ENCODE assay signal across 8 cellular contexts in genomic region chr15:101250931-101251829, GRCh38. TPM values are rescaled to one million over a fixed set of nuclear protein-coding genes. Genes with fewer than 3 reads are reported as not detected.
DNase-seq lines count a peak whose midpoint lies in the region; ATAC-seq and TF ChIP-seq lines count a peak whose summit lies in the region.

No MANE protein-coding gene starts in this region.

- no peaks in the 10 kb centered on the region for H3K27me3 Mint-ChIP-seq in T-helper 2 cell treated with Interferon-gamma antibody and Interleukin-4, amounts not matched to agents 5 μg/mL and 100 μg/mL, for 36 hours (ENCODE audit: low read depth)

- no peak for TF ChIP-seq CTCF in lung (IDR thresholded peaks at IDR 0.05; ENCODE audit: control extremely low read depth, extremely low read depth)
- no peak for TF ChIP-seq CTCF in thyroid gland (IDR thresholded peaks at IDR 0.05)

- peak overlapping the region; percentile 96 for H3K4me3 ChIP-seq in lung
- peak overlapping the region; percentile 42 to 78 (median 64) for H3K4me3 ChIP-seq in thyroid gland (replicated peaks in 1 of 3)

- H3K36me3 Mint-ChIP-seq in T-helper 2 cell treated with Interferon-gamma antibody and Interleukin-4, amounts not matched to agents 5 μg/mL and 100 μg/mL, for 36 hours (ENCODE audit: low read depth) = peaks cover 22% of the 10 kb centered on the region

- H3K27ac ChIP-seq in lung (ENCODE audit: low read depth in 1 of 2, low read length in 1 of 2) = peak overlapping the region; percentile 94 to 98
- peak overlapping the region; percentile 62 to 82 (median 81) for H3K27ac ChIP-seq in thyroid gland

- peak overlapping the region; percentile 88 for H3K27ac Mint-ChIP-seq in T-helper 2 cell treated with Interferon-gamma antibody and Interleukin-4, amounts not matched to agents 5 μg/mL and 100 μg/mL, for 36 hours

- DNase-seq in D341Med (ENCODE audit: low spot score) (peak; percentile 85), dedifferentiated amniotic fluid mesenchymal stem cell (ENCODE audit: extremely low spot score) (peak; percentile 30), lung (ENCODE audit: low spot score) (no peak), thyroid gland (peak; percentile 44 to 56), superior temporal gyrus (ENCODE audit: extremely low spot score) (no peak)
- no peak for DNase-seq in T-helper 2 cell treated with Interferon-gamma antibody and Interleukin-4, amounts not matched to agents 5 μg/mL and 100 μg/mL, for 36 hours (ENCODE audit: low spot score)

- H3K27me3 ChIP-seq in lung (ENCODE audit: control insufficient read depth, insufficient read depth) (no peaks in the 10 kb centered on the region), thyroid gland (no peaks in the 10 kb centered on the region)

- peak; percentile 32 for ATAC-seq in GM19467 (IDR thresholded peaks at IDR 0.05; ENCODE audit: unreplicated experiment)
- ATAC-seq in HG03558 (IDR thresholded peaks at IDR 0.05; ENCODE audit: extremely low read depth, unreplicated experiment) = peak; percentile 14
- peak; percentile 44 for ATAC-seq in lung (ENCODE audit: insufficient read depth, low FRiP score)

- WGBS in lung, 2 donors = 0 to 1% methylated on average over 67 to 149 of the region's 149 CpGs
- 0% methylated on average over 3 to 26 of the region's 149 CpGs for WGBS in thyroid gland, 2 donors

- H3K9me3 Mint-ChIP-seq in T-helper 2 cell treated with Interferon-gamma antibody and Interleukin-4, amounts not matched to agents 5 μg/mL and 100 μg/mL, for 36 hours = no peaks in the 10 kb centered on the region

- peaks cover 7 to 20% of the 10 kb centered on the region in 2 donors for H3K4me1 ChIP-seq in lung (ENCODE audit: control insufficient read depth in 2 of 2, insufficient read depth in 2 of 2, low read length in 2 of 2)
- peaks cover 9 to 21% of the 10 kb centered on the region in 2 donors for H3K4me1 ChIP-seq in thyroid gland

- peak overlapping the region; percentile 84 for H3K4me3 Mint-ChIP-seq in T-helper 2 cell treated with Interferon-gamma antibody and Interleukin-4, amounts not matched to agents 5 μg/mL and 100 μg/mL, for 36 hours

- no peaks in the 10 kb centered on the region for H3K36me3 ChIP-seq in lung (ENCODE audit: control insufficient read depth in 2 of 2, insufficient read depth in 2 of 2, low read length in 2 of 2)
- no peaks in the 10 kb centered on the region for H3K36me3 ChIP-seq in thyroid gland

- H3K9me3 ChIP-seq in lung (ENCODE audit: control insufficient read depth in 2 of 2, insufficient read depth in 1 of 2, low read length in 1 of 2) (peaks cover 0 to 2% of the 10 kb centered on the region in 2 donors), thyroid gland (no peaks in the 10 kb centered on the region)

- peak in 1 of 2 donors; percentile 39 for TF ChIP-seq POLR2A in thyroid gland (IDR thresholded peaks at IDR 0.05)

- H3K4me1 Mint-ChIP-seq in T-helper 2 cell treated with Interferon-gamma antibody and Interleukin-4, amounts not matched to agents 5 μg/mL and 100 μg/mL, for 36 hours (ENCODE audit: low read depth) = peaks cover 58% of the 10 kb centered on the region

- intact Hi-C loops in thyroid gland (cut with DNase I) = loop anchor here (10.0 kb wide), 1 partner anchor 336 kb away; the partner anchor contains the start of gene LRRK1

RNA-seq across cellular contexts. Expression of gene CHSY1, which starts 0.7 kb away (rescaled TPM):
- total RNA-seq in lung (10 to 100 TPM; 33.0 to 52.2 TPM), thyroid gland (10 to 100 TPM; 13.8 to 26.6 (median 18.5) TPM)
- 10 to 100 TPM; 11.8 to 27.7 TPM for polyA plus RNA-seq in lung

RNA-seq across cellular contexts. Expression of gene SELENOS, which starts 26.1 kb away (rescaled TPM):
- total RNA-seq in lung = 10 to 100 TPM; 41.7 to 84.1 TPM
- polyA plus RNA-seq in lung = 100 to 1,000 TPM in 1 of 2 donors, 10 to 100 TPM in 1; 79.8 to 158 TPM
- 10 to 100 TPM; 50.4 to 77.3 (median 65.6) TPM for total RNA-seq in thyroid gland

RNA-seq across cellular contexts. Expression of gene SNRPA1, which starts 43.9 kb away (rescaled TPM):
- total RNA-seq in lung (10 to 100 TPM; 34.5 to 46.7 TPM), thyroid gland (100 to 1,000 TPM in 1 of 4 donors, 10 to 100 TPM in 3; 34.8 to 111 (median 71.1) TPM)
- 10 to 100 TPM; 55.8 to 57.7 TPM for polyA plus RNA-seq in lung

Comparison
In these comparisons a context has a peak if more than half of its experiments do, and no peak if none do; other contexts are left out.
1. DNase-seq: peak in D341Med (single experiment), dedifferentiated amniotic fluid mesenchymal stem cell (single experiment) and thyroid gland (2 of 2); none in T-helper 2 cell treated with Interferon-gamma antibody and Interleukin-4, amounts not matched to agents 5 μg/mL and 100 μg/mL, for 36 hours (single experiment), lung (single experiment) and superior temporal gyrus (single experiment).
2. Peak in every context shown above with its lines, with median percentiles within 50 percentile points of each other: ATAC-seq.